ENCODE assay signal across 8 cellular contexts in the genomic region with DNA sequence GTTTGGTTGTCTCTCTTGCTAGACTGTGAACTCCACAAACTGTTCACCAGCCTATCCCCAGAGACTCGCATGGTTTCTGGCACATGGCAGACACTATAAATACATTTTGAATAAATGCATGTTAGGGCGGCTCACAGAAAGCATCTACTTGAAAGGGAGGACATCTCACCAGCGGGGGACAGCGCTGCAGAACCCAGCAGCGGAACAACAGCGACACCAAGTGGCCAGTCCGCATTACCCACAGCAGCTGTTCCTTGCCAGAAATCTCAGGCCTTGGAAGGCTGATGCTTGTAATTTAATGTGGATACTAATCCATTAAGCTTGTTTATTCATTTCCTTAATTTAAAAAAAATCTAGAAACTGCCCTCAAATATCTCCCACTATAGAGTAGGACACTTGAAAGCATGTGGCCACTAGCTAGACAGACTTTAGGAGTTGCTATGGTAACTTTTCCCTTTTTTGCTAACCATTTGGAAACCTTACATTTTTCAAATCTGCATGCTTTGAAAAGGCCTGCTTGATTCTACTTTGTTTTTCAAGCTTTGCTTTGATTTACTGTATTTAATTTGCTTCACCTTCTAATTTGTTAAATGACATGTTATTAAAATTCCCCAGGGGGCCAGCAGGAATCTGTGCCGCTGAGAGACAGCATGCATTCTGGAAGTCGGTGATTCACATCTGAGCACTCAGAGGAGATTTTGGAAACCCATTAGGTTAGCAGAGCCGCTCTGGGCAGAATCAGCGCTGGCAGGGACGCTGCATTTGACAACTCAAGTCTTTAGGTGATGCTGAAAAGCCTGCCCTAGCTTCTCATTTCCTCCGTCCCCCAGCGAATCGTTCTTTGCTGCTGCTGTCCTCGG.
A peak's percentile ranks its signal among the peaks of the same experiment; 100 is the strongest.
DNase-seq lines count a peak whose midpoint lies in the region; ATAC-seq and TF ChIP-seq lines count a peak whose summit lies in the region.

No MANE protein-coding gene starts in this region.

- intact Hi-C loops in ovary (cut with DNase I), result loop anchor here in 3 of 4 donors (10.0 kb wide), 2 partner anchors 609 to 819 kb away; a partner anchor contains a TSS

- H3K9me3 ChIP-seq in ovary, result no peaks in the 10 kb centered on the region
- H3K9me3 ChIP-seq in tibial nerve, result no peaks in the 10 kb centered on the region

- TF ChIP-seq POLR2A in ovary (IDR thresholded peaks at IDR 0.05) (no peak), tibial nerve (IDR thresholded peaks at IDR 0.05) (no peak)

- DNase-seq in DMS 273 (lab: John Stamatoyannopoulos, UW; ENCODE audit: unreplicated experiment), result peak; percentile 90
- peak; percentile 47 for DNase-seq in LHCN-M2 (ENCODE audit: low read depth)
- peak; percentile 65 for DNase-seq in RPMI8226
- peak; percentile 51 for DNase-seq in activated effector memory CD4-positive, alpha-beta T cell treated with Interleukin-2 at 50 U/mL for 16 hours
- peak; percentile 46 for DNase-seq in foreskin melanocyte
- DNase-seq in ovary, result peak; percentile 28 to 78 (median 71)
- DNase-seq in tibial nerve (ENCODE audit: low spot score in 2 of 2), result peak; percentile 38 to 60

- H3K27ac ChIP-seq in ovary, result no peak overlapping the region
- H3K27ac ChIP-seq in tibial nerve, result no peak overlapping the region

- H3K4me3 ChIP-seq in ovary (no peak overlapping the region), tibial nerve (no peak overlapping the region)

- TF ChIP-seq CTCF in ovary (IDR thresholded peaks at IDR 0.05) (peak; percentile 46 to 64 (median 51)), tibial nerve (IDR thresholded peaks at IDR 0.05) (peak; percentile 78 to 94 (median 82))

- no peaks in the 10 kb centered on the region for H3K36me3 ChIP-seq in ovary
- no peaks in the 10 kb centered on the region for H3K36me3 ChIP-seq in tibial nerve

- TF ChIP-seq EP300 in ovary (IDR thresholded peaks at IDR 0.05), result no peak
- TF ChIP-seq EP300 in tibial nerve (IDR thresholded peaks at IDR 0.05), result no peak

- H3K27me3 ChIP-seq in ovary (no peaks in the 10 kb centered on the region), tibial nerve (no peaks in the 10 kb centered on the region)

- ATAC-seq in GM21526 (IDR thresholded peaks at IDR 0.05; ENCODE audit: low FRiP score, unreplicated experiment), result peak; percentile 87

- H3K4me1 ChIP-seq in ovary (ENCODE audit: insufficient read depth), result no peaks in the 10 kb centered on the region
- H3K4me1 ChIP-seq in tibial nerve, result peaks cover 0 to 3% (median 0%) of the 10 kb centered on the region in 4 donors

- 40 to 41% (median 41%) methylated on average over 16 of the region's 16 CpGs for WGBS in ovary, 3 donors
- WGBS in tibial nerve, 2 donors, result 36 to 38% methylated on average over 16 of the region's 16 CpGs
